In genomic region chr22:39250131-39250530, GRCh38 we compare ENCODE assay signal across 1 cellular context.
TF ChIP-seq lines count a peak whose summit lies in the region.

No MANE protein-coding gene starts in this region.

TF ChIP-seq in GM23338, 12 proteins besides CTCF, POLR2A, EP300 and RAD21 (continued from another document):
- TF ChIP-seq REST (IDR thresholded peaks at IDR 0.05; ENCODE audit: unreplicated experiment) (no peak), ZNF331 (CRISPR knock-in tag; IDR thresholded peaks at IDR 0.05; ENCODE audit: low read depth) (no peak), POLR2AphosphoS5 (IDR thresholded peaks at IDR 0.05; ENCODE audit: low read depth) (no peak), ETS1 (IDR thresholded peaks at IDR 0.05) (no peak), EZH2phosphoT487 (IDR thresholded peaks at IDR 0.05; ENCODE audit: unreplicated experiment) (no peak), EZH2 (IDR thresholded peaks at IDR 0.05; ENCODE audit: low read depth, unreplicated experiment) (no peak), NANOG (IDR thresholded peaks at IDR 0.05; ENCODE audit: borderline replicate concordance) (no peak)
